Comparison of ENCODE assay signal across 8 cellular contexts in genomic region chr1:145926706-145927072, GRCh38. TPM values are rescaled to one million over a fixed set of nuclear protein-coding genes. Genes with fewer than 3 reads are reported as not detected.
DNase-seq lines count a peak whose midpoint lies in the region; ATAC-seq, FAIRE-seq and TF ChIP-seq lines count a peak whose summit lies in the region.

No MANE protein-coding gene starts in this region.

- FAIRE-seq in GM12891 (lab: Jason Lieb, UNC): no peak

- no peak for TF ChIP-seq POLR2A in GM12891 (IDR thresholded peaks at IDR 0.05; ENCODE audit: low read depth, low read length)

- peak overlapping the region; percentile 88 for H3K4me3 ChIP-seq in fibroblast of villous mesenchyme (ENCODE audit: low read depth, low read length)

- no peak for TF ChIP-seq CTCF in fibroblast of villous mesenchyme (IDR thresholded peaks at IDR 0.05; ENCODE audit: insufficient read depth, low read depth, low read length)

- no peak for DNase-seq in left cardiac atrium
- no peak for DNase-seq in left ventricle myocardium superior
- DNase-seq in activated CD4-positive, alpha-beta T cell treated with anti-CD3 and anti-CD28 coated beads for 48 hours: peak; percentile 71
- DNase-seq in fibroblast of villous mesenchyme (ENCODE audit: low read depth): no peak
- peak; percentile 72 for DNase-seq in stimulated activated CD4-positive, alpha-beta T cell treated with anti-CD3 and anti-CD28 coated beads, Interleukin-15, amount 100 ng/mL, for 24 hours
- no peak for DNase-seq in DMS114 treated with DMSO at 0.1 percent for 48 hours (lab: John Stamatoyannopoulos, UW; ENCODE audit: unreplicated experiment)
- no peak for DNase-seq in GM12891 (ENCODE audit: insufficient read length, low spot score)
- DNase-seq in NCI-H2029 treated with DMSO at 0.1 percent for 48 hours (lab: John Stamatoyannopoulos, UW): no peak

- ATAC-seq in left cardiac atrium (peak; percentile 3 to 6), left ventricle myocardium superior (no peak)

- intact Hi-C loops in left cardiac atrium (cut with DNase I) (no loop called here), left ventricle myocardium superior (cut with micrococcal nuclease) (no loop called here)

TF ChIP-seq in GM12891, 5 proteins besides CTCF, POLR2A, EP300 and RAD21:
- TF ChIP-seq PAX5 (IDR thresholded peaks at IDR 0.05; ENCODE audit: insufficient read depth, low read length, severe bottlenecking) (no peak), SPI1 (IDR thresholded peaks at IDR 0.05; ENCODE audit: low read depth, low read length) (no peak), TAF1 (IDR thresholded peaks at IDR 0.05; ENCODE audit: low read depth, low read length) (no peak), POLR2AphosphoS5 (IDR thresholded peaks at IDR 0.05; ENCODE audit: low read depth, low read length) (no peak), POU2F2 (IDR thresholded peaks at IDR 0.05; ENCODE audit: low read depth, low read length) (no peak)

RNA-seq across cellular contexts. Expression of gene RBM8A, which starts 0.6 kb away (rescaled TPM):
- total RNA-seq in left cardiac atrium (10 to 100 TPM; 67.0 to 99.2 TPM), left ventricle myocardium superior (57.7 TPM), fibroblast of villous mesenchyme (58.0 and 76.9 TPM in 2 replicates)
- 178 TPM for polyA plus RNA-seq in GM12891 (2012; ENCODE audit: low read depth, missing spikeins)

RNA-seq across cellular contexts. Expression of gene PEX11B, which starts 8.2 kb away (rescaled TPM):
- total RNA-seq in left cardiac atrium (10 to 100 TPM; 19.0 to 20.3 TPM), left ventricle myocardium superior (23.8 TPM), fibroblast of villous mesenchyme (19.0 and 28.5 TPM in 2 replicates)
- 33.9 TPM for polyA plus RNA-seq in GM12891 (2012; ENCODE audit: low read depth, missing spikeins)

RNA-seq across cellular contexts. Expression of gene ITGA10, which starts 16.8 kb away (rescaled TPM):
- total RNA-seq in left cardiac atrium (10 to 100 TPM in 1 of 2 donors, 1 to 10 TPM in 1; 2.2 to 13.4 TPM), left ventricle myocardium superior (0.82 TPM), fibroblast of villous mesenchyme (0.43 and 1.3 TPM in 2 replicates)
- 0.42 TPM for polyA plus RNA-seq in GM12891 (2012; ENCODE audit: low read depth, missing spikeins)

RNA-seq across cellular contexts. Expression of gene LIX1L, which starts 31.1 kb away (rescaled TPM):
- total RNA-seq in left cardiac atrium (10 to 100 TPM; 25.7 to 32.3 TPM), left ventricle myocardium superior (25.2 TPM), fibroblast of villous mesenchyme (31.6 and 40.2 TPM in 2 replicates)
- 6.1 TPM for polyA plus RNA-seq in GM12891 (2012; ENCODE audit: low read depth, missing spikeins)

RNA-seq across cellular contexts. Expression of gene ANKRD34A, which starts 37.7 kb away (rescaled TPM):
- total RNA-seq in left cardiac atrium: 1 to 10 TPM in 1 of 2 donors, under 1 TPM in 1; 0.94 to 1.8 TPM
- 0.52 TPM for total RNA-seq in left ventricle myocardium superior
- 1.3 and 1.6 TPM in 2 replicates for total RNA-seq in fibroblast of villous mesenchyme
- polyA plus RNA-seq in GM12891 (2012; ENCODE audit: low read depth, missing spikeins): 1.5 TPM

Comparison
In these comparisons a context has a peak if more than half of its experiments do, and no peak if none do; other contexts are left out.
1. DNase-seq: peak in activated CD4-positive, alpha-beta T cell treated with anti-CD3 and anti-CD28 coated beads for 48 hours (single experiment) and stimulated activated CD4-positive, alpha-beta T cell treated with anti-CD3 and anti-CD28 coated beads, Interleukin-15, amount 100 ng/mL, for 24 hours (single experiment); none in left cardiac atrium (single experiment), left ventricle myocardium superior (single experiment), fibroblast of villous mesenchyme (single experiment), DMS114 treated with DMSO at 0.1 percent for 48 hours (single experiment), GM12891 (single experiment) and NCI-H2029 treated with DMSO at 0.1 percent for 48 hours (single experiment).